In genomic region chr5:136769900-136770684, GRCh38 we compare ENCODE assay signal across 2 cellular contexts.
TF ChIP-seq lines count a peak whose summit lies in the region.

No MANE protein-coding gene starts in this region.

TF ChIP-seq in HEK293, 187 proteins besides CTCF, POLR2A, EP300 and RAD21 (continued from another document):
- TF ChIP-seq ZXDB (tag by site-specific recombination; IDR thresholded peaks at IDR 0.05) (peak; percentile 77), ZFHX2 (tag by site-specific recombination; conservative IDR thresholded peaks at IDR 0.05) (peak; percentile 34), ZNF791 (tag by site-specific recombination; IDR thresholded peaks at IDR 0.05) (no peak), ZNF394 (tag by site-specific recombination; IDR thresholded peaks at IDR 0.05; ENCODE audit: borderline replicate concordance) (peak; percentile 59; the same call in 1 of the 2 replicates), SCRT1 (tag by site-specific recombination; IDR thresholded peaks at IDR 0.05; ENCODE audit: borderline replicate concordance) (0 out of 2 replicates have a peak, but pooled peaks have one; percentile 20), ZNF76 (tag by site-specific recombination; IDR thresholded peaks at IDR 0.05; ENCODE audit: borderline replicate concordance, low read depth) (no peak), ZNF133 (tag by site-specific recombination; IDR thresholded peaks at IDR 0.05) (no peak), ZNF16 (tag by site-specific recombination; IDR thresholded peaks at IDR 0.05; ENCODE audit: low read depth) (no peak), GLIS1 (tag by site-specific recombination; IDR thresholded peaks at IDR 0.05) (peak; percentile 72)

TF ChIP-seq in H1, 55 proteins besides CTCF, POLR2A, EP300 and RAD21 (continued from another document):
- 0 out of 2 replicates have a peak, but pooled peaks have one; percentile 35 for TF ChIP-seq ATF2 (IDR thresholded peaks at IDR 0.05; ENCODE audit: low read length)
- peak; percentile 79 for TF ChIP-seq ATF3 (IDR thresholded peaks at IDR 0.05; ENCODE audit: insufficient read depth, low read depth, low read length)
- TF ChIP-seq BCL11A (IDR thresholded peaks at IDR 0.05; ENCODE audit: low read depth in 2 of 2, low read length in 2 of 2), result no peak
- no peak for TF ChIP-seq SIRT6 (IDR thresholded peaks at IDR 0.05; ENCODE audit: low read length)
